8 cellular contexts compared by ENCODE assay signal in the genomic region with DNA sequence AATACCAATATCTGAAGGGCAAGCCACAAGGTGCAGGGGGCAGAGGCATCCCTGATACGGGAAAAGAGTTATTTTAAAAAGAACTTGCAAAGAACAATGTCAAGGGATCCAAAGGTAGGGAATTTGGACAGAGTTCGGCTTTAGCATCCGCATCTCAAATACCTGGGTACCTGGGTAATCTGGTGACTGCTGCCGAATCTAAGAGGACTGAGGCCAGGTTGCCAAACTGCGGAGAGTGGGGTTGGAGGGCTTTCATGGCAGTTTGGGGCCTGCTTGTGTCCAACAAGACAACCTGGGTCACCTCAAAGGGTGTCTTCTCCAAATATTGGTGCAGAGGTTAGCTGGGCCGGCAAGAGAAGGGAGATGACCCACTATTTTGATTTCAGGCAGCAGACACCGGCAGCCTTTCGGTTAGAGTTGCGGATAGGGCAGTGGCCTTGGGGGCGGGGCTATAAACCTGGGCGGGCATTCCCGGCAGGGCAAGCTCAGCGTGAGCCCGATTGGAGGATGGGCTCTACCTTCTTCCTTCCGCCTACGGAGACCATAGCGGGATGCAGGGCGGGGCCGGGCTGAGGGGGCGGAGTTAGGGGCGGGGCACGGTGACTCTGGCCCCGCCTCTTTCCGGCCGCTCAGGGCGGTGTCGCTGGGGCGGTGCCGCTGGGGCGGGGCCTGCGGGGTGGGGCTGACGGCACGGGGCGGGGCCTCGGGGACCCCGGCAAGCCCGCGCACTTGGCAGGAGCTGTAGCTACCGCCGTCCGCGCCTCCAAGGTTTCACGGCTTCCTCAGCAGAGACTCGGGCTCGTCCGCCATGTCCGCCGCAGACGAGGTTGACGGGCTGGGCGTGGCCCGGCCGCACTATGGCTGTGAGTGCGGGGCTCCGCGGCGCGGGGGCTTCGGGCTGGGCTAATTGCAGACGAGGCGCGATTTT. TPM values are rescaled to one million over a fixed set of nuclear protein-coding genes. Genes with fewer than 3 reads are reported as not detected.
DNase-seq lines count a peak whose midpoint lies in the region; ATAC-seq and TF ChIP-seq lines count a peak whose summit lies in the region.

A gene with protein sequence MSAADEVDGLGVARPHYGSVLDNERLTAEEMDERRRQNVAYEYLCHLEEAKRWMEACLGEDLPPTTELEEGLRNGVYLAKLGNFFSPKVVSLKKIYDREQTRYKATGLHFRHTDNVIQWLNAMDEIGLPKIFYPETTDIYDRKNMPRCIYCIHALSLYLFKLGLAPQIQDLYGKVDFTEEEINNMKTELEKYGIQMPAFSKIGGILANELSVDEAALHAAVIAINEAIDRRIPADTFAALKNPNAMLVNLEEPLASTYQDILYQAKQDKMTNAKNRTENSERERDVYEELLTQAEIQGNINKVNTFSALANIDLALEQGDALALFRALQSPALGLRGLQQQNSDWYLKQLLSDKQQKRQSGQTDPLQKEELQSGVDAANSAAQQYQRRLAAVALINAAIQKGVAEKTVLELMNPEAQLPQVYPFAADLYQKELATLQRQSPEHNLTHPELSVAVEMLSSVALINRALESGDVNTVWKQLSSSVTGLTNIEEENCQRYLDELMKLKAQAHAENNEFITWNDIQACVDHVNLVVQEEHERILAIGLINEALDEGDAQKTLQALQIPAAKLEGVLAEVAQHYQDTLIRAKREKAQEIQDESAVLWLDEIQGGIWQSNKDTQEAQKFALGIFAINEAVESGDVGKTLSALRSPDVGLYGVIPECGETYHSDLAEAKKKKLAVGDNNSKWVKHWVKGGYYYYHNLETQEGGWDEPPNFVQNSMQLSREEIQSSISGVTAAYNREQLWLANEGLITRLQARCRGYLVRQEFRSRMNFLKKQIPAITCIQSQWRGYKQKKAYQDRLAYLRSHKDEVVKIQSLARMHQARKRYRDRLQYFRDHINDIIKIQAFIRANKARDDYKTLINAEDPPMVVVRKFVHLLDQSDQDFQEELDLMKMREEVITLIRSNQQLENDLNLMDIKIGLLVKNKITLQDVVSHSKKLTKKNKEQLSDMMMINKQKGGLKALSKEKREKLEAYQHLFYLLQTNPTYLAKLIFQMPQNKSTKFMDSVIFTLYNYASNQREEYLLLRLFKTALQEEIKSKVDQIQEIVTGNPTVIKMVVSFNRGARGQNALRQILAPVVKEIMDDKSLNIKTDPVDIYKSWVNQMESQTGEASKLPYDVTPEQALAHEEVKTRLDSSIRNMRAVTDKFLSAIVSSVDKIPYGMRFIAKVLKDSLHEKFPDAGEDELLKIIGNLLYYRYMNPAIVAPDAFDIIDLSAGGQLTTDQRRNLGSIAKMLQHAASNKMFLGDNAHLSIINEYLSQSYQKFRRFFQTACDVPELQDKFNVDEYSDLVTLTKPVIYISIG (N-terminal part only) (plus strand): TSS at position 709 of the 928 bp plus-strand sequence. CDS start 100 bp downstream, at position 809.

- peaks cover 9% of the 10 kb centered on the region for H3K36me3 Mint-ChIP-seq in activated naive CD8-positive, alpha-beta T cell

- no peaks in the 10 kb centered on the region for H3K27me3 Mint-ChIP-seq in activated naive CD8-positive, alpha-beta T cell

- TF ChIP-seq POLR2A in ovary (IDR thresholded peaks at IDR 0.05) (peak; percentile 85), thyroid gland (IDR thresholded peaks at IDR 0.05) (peak; percentile 59 to 90)

- H3K36me3 ChIP-seq in ovary, result no peaks in the 10 kb centered on the region
- H3K36me3 ChIP-seq in thyroid gland, result peaks cover 0 to 2% of the 10 kb centered on the region in 2 donors

- 5 to 14% (median 7%) methylated on average over 23 to 62 of the region's 62 CpGs for WGBS in ovary, 3 donors
- WGBS in thyroid gland, 2 donors, result 30 to 48% methylated on average over 6 to 13 of the region's 62 CpGs

- no peak for TF ChIP-seq EP300 in ovary (IDR thresholded peaks at IDR 0.05)

- H3K4me3 ChIP-seq in GM08714 (ENCODE audit: low read length) (peak within 1 kb of the TSS; percentile 100), ovary (peak within 1 kb of the TSS; percentile 81), thyroid gland (replicated peaks in 1 of 3) (peak within 1 kb of the TSS; percentile 41 to 94 (median 86))

- H3K27me3 ChIP-seq in ovary (no peaks in the 10 kb centered on the region), thyroid gland (no peaks in the 10 kb centered on the region)

- intact Hi-C loops in head of caudate nucleus (cut with DNase I) (no loop called here), ovary (cut with DNase I) (no loop called here), thyroid gland (cut with DNase I) (loop anchor here (10.0 kb wide), 2 partner anchors 63 to 87 kb away; no protein-coding TSS in a partner anchor)

- H3K9me3 ChIP-seq in ovary (no peaks in the 10 kb centered on the region), thyroid gland (no peaks in the 10 kb centered on the region)

- TF ChIP-seq CTCF in ovary (IDR thresholded peaks at IDR 0.05), result peak in 1 of 3 donors; percentile 12
- TF ChIP-seq CTCF in thyroid gland (IDR thresholded peaks at IDR 0.05), result no peak

- peak within 1 kb of the TSS; percentile 82 to 90 for H3K27ac ChIP-seq in ovary
- peak within 1 kb of the TSS; percentile 95 to 98 (median 96) for H3K27ac ChIP-seq in thyroid gland

- DNase-seq in NCI-H1092 treated with DMSO at 0.1 percent for 48 hours (lab: John Stamatoyannopoulos, UW) (peak; percentile 87), SKM-1 (lab: John Stamatoyannopoulos, UW; ENCODE audit: unreplicated experiment) (peak; percentile 97), head of caudate nucleus (peak; percentile 86 to 98 (median 95)), ovary (peak; percentile 98 to 99 (median 98)), thyroid gland (peak; percentile 98)

- peak within 1 kb of the TSS; percentile 88 for H3K4me3 Mint-ChIP-seq in activated naive CD8-positive, alpha-beta T cell

- H3K27ac Mint-ChIP-seq in activated naive CD8-positive, alpha-beta T cell, result peak within 1 kb of the TSS; percentile 89

- ATAC-seq in HG02610 (IDR thresholded peaks at IDR 0.05; ENCODE audit: unreplicated experiment), result peak; percentile 92

- H3K4me1 ChIP-seq in ovary (ENCODE audit: insufficient read depth) (peaks cover 7% of the 10 kb centered on the region), thyroid gland (peaks cover 11 to 37% of the 10 kb centered on the region in 2 donors)

- peaks cover 39% of the 10 kb centered on the region for H3K4me1 Mint-ChIP-seq in activated naive CD8-positive, alpha-beta T cell (ENCODE audit: low read depth)

- H3K9me3 Mint-ChIP-seq in activated naive CD8-positive, alpha-beta T cell (ENCODE audit: low read depth), result no peaks in the 10 kb centered on the region

RNA-seq across cellular contexts. Expression of the gene that starts here (rescaled TPM):
- total RNA-seq in ovary (100 to 1,000 TPM in 4 of 7 donors, 10 to 100 TPM in 3; 96.7 to 172 (median 108) TPM), thyroid gland (100 to 1,000 TPM; 222 to 290 (median 247) TPM)
- 100 to 1,000 TPM in 1 of 2 donors, 10 to 100 TPM in 1; 68.1 to 173 TPM for polyA plus RNA-seq in ovary

Comparison
In these comparisons a context has a peak if more than half of its experiments do, and no peak if none do; other contexts are left out.
1. Peak in every context shown above with its lines: DNase-seq, ATAC-seq, H3K4me3 ChIP-seq and H3K27ac ChIP-seq.